ENCODE assay signal across 10 cellular contexts in genomic region chr5:177087707-177088005, GRCh38. TPM values are rescaled to one million over a fixed set of nuclear protein-coding genes. Genes with fewer than 3 reads are reported as not detected.
DNase-seq lines count a peak whose midpoint lies in the region; ATAC-seq and TF ChIP-seq lines count a peak whose summit lies in the region.
"Had no signal": no experiment of that assay in that cellular context is flagged by ENCODE, and none has a peak within 500 bp of the region (broad histone marks: within the 10 kb centered on the region; RNA-seq: fewer than 3 reads in every experiment).

No MANE protein-coding gene starts in this region.

- in situ Hi-C loops in KBM-7 (cut with MboI; ENCODE audit: low pct_unique_long_range_greater_than_20kb, low sequenced_read_pairs) = loop anchor here (25.0 kb wide), 1 partner anchor 425 kb away; no protein-coding TSS in a partner anchor

- POLR2A ChIA-PET in CD8-positive, alpha-beta T cell (lab: Charles Lee) = interaction anchor here (1.1 to 1.3 kb wide), 2 partner anchors 16 to 48 kb away, joined by 3 read pairs; no protein-coding TSS in a partner anchor

- H3K9me2 ChIP-seq in MM.1S (replicated peaks; ENCODE audit: insufficient read depth, low read length) = no peaks in the 10 kb centered on the region

- no peaks in the 10 kb centered on the region for H3K9me3 Mint-ChIP-seq in CD8-positive, alpha-beta T cell
- H3K9me3 Mint-ChIP-seq in neural progenitor cell = no peaks in the 10 kb centered on the region
- H3K9me3 Mint-ChIP-seq: activated B cell treated with CpG ODN at 0.5 μM for 24 hours had no signal

- H3K27ac Mint-ChIP-seq in CD8-positive, alpha-beta T cell = no peak overlapping the region
- H3K27ac Mint-ChIP-seq in neural progenitor cell = peak overlapping the region; percentile 43
- H3K27ac Mint-ChIP-seq: activated B cell treated with CpG ODN at 0.5 μM for 24 hours had no signal

- no peak overlapping the region for H3K9ac ChIP-seq in MM.1S (ENCODE audit: low read length)
- H3K9ac ChIP-seq in fibroblast of lung (ENCODE audit: insufficient read depth, low read length) = no peak overlapping the region
- H3K9ac ChIP-seq in neural progenitor cell = no peak overlapping the region

- no peaks in the 10 kb centered on the region for H3K79me2 ChIP-seq in MM.1S (ENCODE audit: low read length)
- H3K79me2 ChIP-seq in fibroblast of lung (ENCODE audit: control insufficient read depth, insufficient read depth, low read length) = no peaks in the 10 kb centered on the region
- H3K79me2 ChIP-seq in neural progenitor cell (ENCODE audit: low read depth) = no peaks in the 10 kb centered on the region

- H3K27me3 ChIP-seq in CD8-positive, alpha-beta T cell (ENCODE audit: insufficient read depth, low read length) = no peaks in the 10 kb centered on the region
- H3K27me3 ChIP-seq in MM.1S (replicated peaks; ENCODE audit: insufficient read depth, low read length) = peaks cover 11% of the 10 kb centered on the region; the same call in 1 of the 2 replicates
- H3K27me3 ChIP-seq in fibroblast of lung (ENCODE audit: control insufficient read depth, insufficient read depth, low read length) = peaks cover 8% of the 10 kb centered on the region
- H3K27me3 ChIP-seq in neural progenitor cell = peaks cover 8% of the 10 kb centered on the region

- H3K4me1 ChIP-seq in CD8-positive, alpha-beta T cell (ENCODE audit: insufficient read depth, low read length) = peaks cover 10% of the 10 kb centered on the region
- H3K4me1 ChIP-seq in MM.1S (ENCODE audit: low read length) (peaks cover 5% of the 10 kb centered on the region; the same call in 1 of the 2 replicates), fibroblast of lung (ENCODE audit: control insufficient read depth, extremely low read depth, insufficient read depth, low read length) (peaks cover 15% of the 10 kb centered on the region), neural progenitor cell (peaks cover 7% of the 10 kb centered on the region)

- H3K4me1 Mint-ChIP-seq in CD8-positive, alpha-beta T cell (ENCODE audit: low read depth) = peaks cover 8% of the 10 kb centered on the region
- peaks cover 26% of the 10 kb centered on the region for H3K4me1 Mint-ChIP-seq in neural progenitor cell

- H4K20me1 ChIP-seq in MM.1S (ENCODE audit: insufficient read depth, low read length) = no peaks in the 10 kb centered on the region
- no peaks in the 10 kb centered on the region for H4K20me1 ChIP-seq in fibroblast of lung (ENCODE audit: control insufficient read depth, extremely low read depth, insufficient read depth, low read length)
- no peaks in the 10 kb centered on the region for H4K20me1 ChIP-seq in neural progenitor cell (ENCODE audit: low read depth)

- no peak for TF ChIP-seq CTCF in CD8-positive, alpha-beta T cell (IDR thresholded peaks at IDR 0.05)
- TF ChIP-seq CTCF in MM.1S (IDR thresholded peaks at IDR 0.05; ENCODE audit: low read length) = no peak
- TF ChIP-seq CTCF in fibroblast of lung (conservative IDR thresholded peaks at IDR 0.05 in 1 of 2, IDR thresholded peaks at IDR 0.05 in 1 of 2; ENCODE audit: low read depth in 1 of 2, low read length in 2 of 2) = no peak
- no peak for TF ChIP-seq CTCF in neural progenitor cell (IDR thresholded peaks at IDR 0.05)

- peak overlapping the region; percentile 53 for H3K4me3 Mint-ChIP-seq in CD8-positive, alpha-beta T cell
- H3K4me3 Mint-ChIP-seq in neural progenitor cell = peak overlapping the region; percentile 19

- no peak overlapping the region for H3K27ac ChIP-seq in CD8-positive, alpha-beta T cell (ENCODE audit: low read depth, low read length)
- H3K27ac ChIP-seq in MM.1S (ENCODE audit: low read length) = no peak overlapping the region
- no peak overlapping the region for H3K27ac ChIP-seq in fibroblast of lung (ENCODE audit: insufficient read depth, low read length)
- H3K27ac ChIP-seq in neural progenitor cell = no peak overlapping the region

- H3K27me3 Mint-ChIP-seq in CD8-positive, alpha-beta T cell (ENCODE audit: low read depth) = peaks cover 20% of the 10 kb centered on the region
- peaks cover 19% of the 10 kb centered on the region for H3K27me3 Mint-ChIP-seq in neural progenitor cell (ENCODE audit: insufficient read depth, low read depth)

- no peak overlapping the region for H3K4me3 ChIP-seq in CD8-positive, alpha-beta T cell (ENCODE audit: low read depth, low read length)
- H3K4me3 ChIP-seq in MM.1S (ENCODE audit: low read length) (peak overlapping the region; percentile 63), fibroblast of lung (replicated peaks in 1 of 4; ENCODE audit: control extremely low read depth in 1 of 4, insufficient read depth in 1 of 4, low read depth in 3 of 4, low read length in 4 of 4) (peak overlapping the region in 3 of 4 experiments; percentile 24 to 55 (median 42)), neural progenitor cell (peak overlapping the region; percentile 70)

- H2AFZ ChIP-seq in MM.1S (ENCODE audit: low read length) (0 out of 2 replicates have a peak overlapping the region, but pooled peaks have one; percentile 84), fibroblast of lung (ENCODE audit: low read length) (no peak overlapping the region), neural progenitor cell (replicated peaks) (peak overlapping the region; percentile 88)

- no peak for ATAC-seq in CD8-positive, alpha-beta T cell
- no peak for ATAC-seq in GM21825 (IDR thresholded peaks at IDR 0.05; ENCODE audit: unreplicated experiment)
- no peak for ATAC-seq in GM18517 (IDR thresholded peaks at IDR 0.05; ENCODE audit: unreplicated experiment)

- no peaks in the 10 kb centered on the region for H3K9me3 ChIP-seq in CD8-positive, alpha-beta T cell (ENCODE audit: low read length)
- H3K9me3 ChIP-seq in MM.1S (replicated peaks; ENCODE audit: insufficient read depth, low read length) (no peaks in the 10 kb centered on the region), fibroblast of lung (ENCODE audit: control insufficient read depth, insufficient read depth, low read depth, low read length) (no peaks in the 10 kb centered on the region), neural progenitor cell (ENCODE audit: low read depth) (no peaks in the 10 kb centered on the region)

- no peaks in the 10 kb centered on the region for H3K36me3 Mint-ChIP-seq in CD8-positive, alpha-beta T cell
- H3K36me3 Mint-ChIP-seq in neural progenitor cell = no peaks in the 10 kb centered on the region

- no peak for DNase-seq in CD8-positive, alpha-beta T cell
- DNase-seq in MM.1S (no peak), fibroblast of lung (ENCODE audit: low read depth in 2 of 2) (no peak), neural progenitor cell (ENCODE audit: low spot score) (no peak), NOMO-1 (lab: John Stamatoyannopoulos, UW; ENCODE audit: unreplicated experiment in 2 of 2) (no peak), KBM-7 (no peak)
- DNase-seq: NCI-H1417 treated with DMSO at 0.1 percent for 48 hours had no signal

- intact Hi-C loops in CD8-positive, alpha-beta T cell (cut with DNase I, micrococcal nuclease) = loop anchor here in 1 of 2 experiments (5.0 kb wide), 1 partner anchor 440 kb away; the partner anchor contains the start of gene TSPAN17

- CTCF ChIA-PET in CD8-positive, alpha-beta T cell (lab: Charles Lee) = interaction anchor here (0.5 to 4.8 kb wide), 8 partner anchors 10 to 447 kb away, joined by 3 to 34 read pairs (median 4); no protein-coding TSS in a partner anchor

- H3K4me2 ChIP-seq in MM.1S (ENCODE audit: low read depth, low read length) (peak overlapping the region; percentile 97; the same call in 1 of the 2 replicates), fibroblast of lung (ENCODE audit: extremely low read depth, insufficient read depth, low read length) (no peak overlapping the region), neural progenitor cell (peak overlapping the region; percentile 79)

- no peaks in the 10 kb centered on the region for H3K36me3 ChIP-seq in CD8-positive, alpha-beta T cell (ENCODE audit: insufficient read depth, low read length)
- H3K36me3 ChIP-seq in MM.1S (replicated peaks; ENCODE audit: insufficient read depth, low read length) = no peaks in the 10 kb centered on the region
- H3K36me3 ChIP-seq in fibroblast of lung (ENCODE audit: control insufficient read depth, insufficient read depth, low read length) = peaks cover 2% of the 10 kb centered on the region
- no peaks in the 10 kb centered on the region for H3K36me3 ChIP-seq in neural progenitor cell

- H3F3A ChIP-seq in MM.1S (ENCODE audit: insufficient read depth, low read length) (peaks cover 13% of the 10 kb centered on the region), neural progenitor cell (ENCODE audit: low read depth) (peaks cover 18% of the 10 kb centered on the region)

RNA-seq across cellular contexts. Expression of gene FGFR4, which starts 0.9 kb away (rescaled TPM):
- 1 to 10 TPM; 2.6 TPM for total RNA-seq in CD8-positive, alpha-beta T cell
- total RNA-seq in fibroblast of lung (12.6 and 13.6 TPM in 2 replicates), neural progenitor cell (ENCODE audit: low replicate concordance) (8.2 and 41.3 TPM in 2 replicates)
- polyA plus RNA-seq in fibroblast of lung = 5.6 and 28.4 TPM in 2 replicates
- polyA plus RNA-seq in fibroblast of lung (2012) = 8.9 and 37.5 TPM in 2 replicates
- 12.7 and 60.0 TPM in 2 replicates for polyA minus RNA-seq in fibroblast of lung (ENCODE audit: low replicate concordance)

RNA-seq across cellular contexts. Expression of gene NSD1, which starts 45.9 kb away (rescaled TPM):
- total RNA-seq in CD8-positive, alpha-beta T cell = 10 to 100 TPM; 71.8 to 75.2 TPM
- 36.0 and 52.8 TPM in 2 replicates for total RNA-seq in fibroblast of lung
- polyA plus RNA-seq in fibroblast of lung = 16.5 and 19.3 TPM in 2 replicates
- 13.8 and 16.6 TPM in 2 replicates for polyA plus RNA-seq in fibroblast of lung (2012)
- polyA minus RNA-seq in fibroblast of lung (ENCODE audit: low replicate concordance) = 47.8 and 58.7 TPM in 2 replicates
- total RNA-seq in neural progenitor cell (ENCODE audit: low replicate concordance) = 61.3 and 114 TPM in 2 replicates
